Comparison of ENCODE assay signal across 9 cellular contexts in genomic region chr3:197458179-197458707, GRCh38.
A peak's percentile ranks its signal among the peaks of the same experiment; 100 is the strongest.
DNase-seq lines count a peak whose midpoint lies in the region; ATAC-seq and TF ChIP-seq lines count a peak whose summit lies in the region.
"Had no signal": no experiment of that assay in that cellular context is flagged by ENCODE, and none has a peak within 500 bp of the region (broad histone marks: within the 10 kb centered on the region; RNA-seq: fewer than 3 reads in every experiment).

No MANE protein-coding gene starts in this region.

- TF ChIP-seq CTCF in A673 (conservative IDR thresholded peaks at IDR 0.05; ENCODE audit: low read depth, low read length) (peak; percentile 72), GM23338 (conservative IDR thresholded peaks at IDR 0.05; ENCODE audit: low read depth in 2 of 2) (peak; percentile 8 to 46; a peak in 2 of 4 replicates)

- intact Hi-C loops in A673 (cut with micrococcal nuclease; ENCODE audit: unreplicated experiment): loop anchor here (5.0 kb wide), 1 partner anchor 201 kb away; no protein-coding TSS in a partner anchor
- intact Hi-C loops in activated CD4-positive, alpha-beta T cell treated with anti-CD3 and anti-CD28 coated beads, Interleukin-2, amount 10 ng/mL, durations not matched to agents 24 days and 14 days (cut with micrococcal nuclease): loop anchor here (5.0 kb wide), 1 partner anchor 161 kb away; the partner anchor contains the start of gene DLG1

- ATAC-seq in GM23338 (peak; percentile 59), HG03439 (IDR thresholded peaks at IDR 0.05; ENCODE audit: unreplicated experiment) (no peak)

- 0 out of 2 replicates have a peak overlapping the region, but pooled peaks have one; percentile 52 for H2AFZ ChIP-seq in GM23338

- no peak overlapping the region for H3K4me2 ChIP-seq in GM23338

- no peaks in the 10 kb centered on the region for H3K9me3 Mint-ChIP-seq in GM23338
- no peaks in the 10 kb centered on the region for H3K9me3 Mint-ChIP-seq in activated CD4-positive, alpha-beta T cell treated with anti-CD3 and anti-CD28 coated beads, Interleukin-2, amount 10 ng/mL, durations not matched to agents 24 days and 14 days
- H3K9me3 Mint-ChIP-seq in immature natural killer cell: peaks cover 0 to 7% (median 0%) of the 10 kb centered on the region in 6 donors

- 0 out of 2 replicates have a peak, but pooled peaks cover 3% of the 10 kb centered on the region for H3F3A ChIP-seq in GM23338 (replicated peaks; ENCODE audit: low read depth)

- H3K36me3 Mint-ChIP-seq in GM23338 (ENCODE audit: low read depth): no peaks in the 10 kb centered on the region; the same call in 2 of the 3 replicates
- no peaks in the 10 kb centered on the region for H3K36me3 Mint-ChIP-seq in activated CD4-positive, alpha-beta T cell treated with anti-CD3 and anti-CD28 coated beads, Interleukin-2, amount 10 ng/mL, durations not matched to agents 24 days and 14 days (ENCODE audit: low read depth)
- peaks cover 0 to 3% (median 0%) of the 10 kb centered on the region in 3 donors for H3K36me3 Mint-ChIP-seq in immature natural killer cell

- H3K36me3 ChIP-seq in A673 (ENCODE audit: insufficient read depth, low read length, poor library complexity, severe bottlenecking) (no peaks in the 10 kb centered on the region), GM23338 (ENCODE audit: insufficient read depth) (no peaks in the 10 kb centered on the region)

- H3K9me3 ChIP-seq in A673 (ENCODE audit: low read depth, low read length, poor library complexity, severe bottlenecking): no peaks in the 10 kb centered on the region

- no peak overlapping the region for H3K4me3 ChIP-seq in A673 (ENCODE audit: low read depth, low read length, poor library complexity, severe bottlenecking)
- no peak overlapping the region for H3K4me3 ChIP-seq in GM23338

- H3K4me1 Mint-ChIP-seq in GM23338 (peaks cover 11% of the 10 kb centered on the region), immature natural killer cell (peaks cover 21 to 23% of the 10 kb centered on the region in 2 donors)
- peaks cover 20% of the 10 kb centered on the region for H3K4me1 Mint-ChIP-seq in activated CD4-positive, alpha-beta T cell treated with anti-CD3 and anti-CD28 coated beads, Interleukin-2, amount 10 ng/mL, durations not matched to agents 24 days and 14 days

- H3K27ac Mint-ChIP-seq in GM23338 (no peak overlapping the region), immature natural killer cell (no peak overlapping the region)
- H3K27ac Mint-ChIP-seq in activated CD4-positive, alpha-beta T cell treated with anti-CD3 and anti-CD28 coated beads, Interleukin-2, amount 10 ng/mL, durations not matched to agents 24 days and 14 days: no peak overlapping the region

- H3K9me2 ChIP-seq in GM23338 (ENCODE audit: insufficient read depth): no peaks in the 10 kb centered on the region

- no peaks in the 10 kb centered on the region for H3K79me2 ChIP-seq in GM23338 (replicated peaks; ENCODE audit: insufficient read depth)

- H3K27me3 Mint-ChIP-seq in GM23338 (ENCODE audit: insufficient read depth, low read depth, poor library complexity) (peaks cover 15% of the 10 kb centered on the region), immature natural killer cell (ENCODE audit: low read depth in 3 of 3) (peaks cover 1 to 46% (median 26%) of the 10 kb centered on the region in 3 donors)
- peaks cover 17% of the 10 kb centered on the region for H3K27me3 Mint-ChIP-seq in activated CD4-positive, alpha-beta T cell treated with anti-CD3 and anti-CD28 coated beads, Interleukin-2, amount 10 ng/mL, durations not matched to agents 24 days and 14 days

- no TSS peak for BruUV-seq in A673 (replicated peaks; lab: Mats Ljungman, UMichigan)

- DNase-seq in A673 (ENCODE audit: low spot score) (peak; percentile 84), GM23338 (ENCODE audit: low spot score) (peak; percentile 62), immature natural killer cell (peak in 1 of 3 donors; percentile 16), anterior cingulate cortex (lab: John Stamatoyannopoulos, UW) (no peak), DMS114 treated with DMSO at 0.1 percent for 48 hours (lab: John Stamatoyannopoulos, UW; ENCODE audit: unreplicated experiment) (no peak), NCI-H1105 treated with DMSO at 0.1 percent for 48 hours (lab: John Stamatoyannopoulos, UW) (no peak)
- peak; percentile 72 for DNase-seq in activated CD4-positive, alpha-beta T cell treated with anti-CD3 and anti-CD28 coated beads, Interleukin-2, amount 10 ng/mL, durations not matched to agents 24 days and 14 days
- DNase-seq: NCI-H1417 had no signal

- POLR2A ChIA-PET in A673 (lab: Charles Lee; ENCODE audit: low non-redundant PET): no interaction called here

- H3K27ac ChIP-seq in A673 (ENCODE audit: low read depth, low read length, poor library complexity, severe bottlenecking): no peak overlapping the region
- no peak overlapping the region for H3K27ac ChIP-seq in GM23338 (ENCODE audit: low read depth)

- H3K4me3 Mint-ChIP-seq in GM23338 (no peak overlapping the region), immature natural killer cell (peak overlapping the region in 4 of 5 donors; percentile 5 to 51 (median 28))
- H3K4me3 Mint-ChIP-seq in activated CD4-positive, alpha-beta T cell treated with anti-CD3 and anti-CD28 coated beads, Interleukin-2, amount 10 ng/mL, durations not matched to agents 24 days and 14 days: no peak overlapping the region

- no peaks in the 10 kb centered on the region for H4K20me1 ChIP-seq in GM23338 (replicated peaks; ENCODE audit: insufficient read depth)

- CTCF ChIA-PET in A673 (lab: Charles Lee): no interaction called here

- peaks cover 29% of the 10 kb centered on the region for H3K4me1 ChIP-seq in A673 (ENCODE audit: insufficient read depth, low read length, poor library complexity, severe bottlenecking)
- H3K4me1 ChIP-seq in GM23338 (ENCODE audit: insufficient read depth): peaks cover 12% of the 10 kb centered on the region

- H3K27me3 ChIP-seq in A673 (replicated peaks; ENCODE audit: insufficient read depth, low read depth, low read length, poor library complexity) (no peaks in the 10 kb centered on the region), GM23338 (ENCODE audit: insufficient read depth) (peaks cover 12% of the 10 kb centered on the region)

TF ChIP-seq in GM23338, 12 proteins besides CTCF, POLR2A, EP300 and RAD21 (continues in another document):
- no peak for TF ChIP-seq EZH2 (IDR thresholded peaks at IDR 0.05; ENCODE audit: low read depth, unreplicated experiment)
- TF ChIP-seq NANOG (IDR thresholded peaks at IDR 0.05; ENCODE audit: borderline replicate concordance): no peak
- no peak for TF ChIP-seq JUNB (IDR thresholded peaks at IDR 0.05; ENCODE audit: unreplicated experiment)
- no peak for TF ChIP-seq ETS1 (IDR thresholded peaks at IDR 0.05)
- no peak for TF ChIP-seq REST (IDR thresholded peaks at IDR 0.05; ENCODE audit: unreplicated experiment)
- no peak for TF ChIP-seq POLR2AphosphoS5 (IDR thresholded peaks at IDR 0.05; ENCODE audit: low read depth)
- TF ChIP-seq CREB1 (CRISPR knock-in tag; IDR thresholded peaks at IDR 0.05; ENCODE audit: low read depth): no peak
- TF ChIP-seq STAT1 (IDR thresholded peaks at IDR 0.05; ENCODE audit: unreplicated experiment): no peak
- TF ChIP-seq EZH2phosphoT487 (IDR thresholded peaks at IDR 0.05; ENCODE audit: unreplicated experiment): no peak
- TF ChIP-seq ZNF114 (CRISPR knock-in tag; IDR thresholded peaks at IDR 0.05): no peak

Comparison
In these comparisons a context has a peak if more than half of its experiments do, and no peak if none do; other contexts are left out.
1. DNase-seq: peak in A673 (single experiment), GM23338 (single experiment) and activated CD4-positive, alpha-beta T cell treated with anti-CD3 and anti-CD28 coated beads, Interleukin-2, amount 10 ng/mL, durations not matched to agents 24 days and 14 days (single experiment); none in anterior cingulate cortex (0 of 58), DMS114 treated with DMSO at 0.1 percent for 48 hours (single experiment) and NCI-H1105 treated with DMSO at 0.1 percent for 48 hours (single experiment).
2. H3K4me3 Mint-ChIP-seq: peak in immature natural killer cell (4 of 5); none in GM23338 (single experiment) and activated CD4-positive, alpha-beta T cell treated with anti-CD3 and anti-CD28 coated beads, Interleukin-2, amount 10 ng/mL, durations not matched to agents 24 days and 14 days (single experiment).